18 cellular contexts compared by ENCODE assay signal in genomic region chr13:103255587-103256301, GRCh38.
DNase-seq lines count a peak whose midpoint lies in the region; ATAC-seq, FAIRE-seq and TF ChIP-seq lines count a peak whose summit lies in the region.
"Had no signal": no experiment of that assay in that cellular context is flagged by ENCODE, and none has a peak within 500 bp of the region (broad histone marks: within the 10 kb centered on the region; RNA-seq: fewer than 3 reads in every experiment).

No MANE protein-coding gene starts in this region.

- peaks cover 14% of the 10 kb centered on the region for H3K4me1 Mint-ChIP-seq in nephron progenitor cell
- H3K4me1 Mint-ChIP-seq: CD14-positive monocyte had no signal

- H3K4me3 ChIP-seq in PC-3 (ENCODE audit: low read length) (no peak overlapping the region), vagina (no peak overlapping the region)
- H3K4me3 ChIP-seq: A549 had no signal

- H3K79me2 ChIP-seq in PC-3 (ENCODE audit: low read length), result no peaks in the 10 kb centered on the region

- intact Hi-C loops in PC-3 (cut with micrococcal nuclease) (no loop called here), vagina (cut with DNase I) (no loop called here)

- no peak for TF ChIP-seq POLR2A in vagina (IDR thresholded peaks at IDR 0.05)

- H3K9ac ChIP-seq in PC-3 (ENCODE audit: low read length), result no peak overlapping the region

- H3K9me2 ChIP-seq in PC-3 (replicated peaks; ENCODE audit: low read length), result no peaks in the 10 kb centered on the region

- no peaks in the 10 kb centered on the region for H3K27me3 ChIP-seq in PC-3 (ENCODE audit: low read length)
- H3K27me3 ChIP-seq in vagina, result no peaks in the 10 kb centered on the region

- TF ChIP-seq CTCF in PC-3 (conservative IDR thresholded peaks at IDR 0.05; ENCODE audit: low read depth, low read length), result no peak
- no peak for TF ChIP-seq CTCF in nephron progenitor cell (IDR thresholded peaks at IDR 0.05)
- TF ChIP-seq CTCF in vagina (IDR thresholded peaks at IDR 0.05), result no peak

- peak overlapping the region; percentile 42 for H3K4me2 ChIP-seq in PC-3 (ENCODE audit: low read length)
- H3K4me2 ChIP-seq: A549 had no signal

- peak overlapping the region; percentile 26 for H3K27ac Mint-ChIP-seq in nephron progenitor cell
- H3K27ac Mint-ChIP-seq: CD14-positive monocyte; CD8-positive, alpha-beta T cell; H9 had no signal

- POLR2A ChIA-PET in PC-3 (lab: Charles Lee; ENCODE audit: unreplicated experiment), result no interaction called here

- H3K27me3 Mint-ChIP-seq in nephron progenitor cell (ENCODE audit: low read depth, poor library complexity), result peaks cover 7% of the 10 kb centered on the region

- H4K20me1 ChIP-seq in PC-3 (ENCODE audit: low read length), result no peaks in the 10 kb centered on the region

- no TSS peak for BruUV-seq in PC-3 (replicated peaks; lab: Mats Ljungman, UMichigan)

- peaks cover 18% of the 10 kb centered on the region for H3K9me3 Mint-ChIP-seq in nephron progenitor cell

- no peaks in the 10 kb centered on the region for H3K9me3 ChIP-seq in PC-3 (ENCODE audit: low read length)
- H3K9me3 ChIP-seq in vagina, result no peaks in the 10 kb centered on the region
- H3K9me3 ChIP-seq: A549 had no signal

- ATAC-seq in PC-3 (peak; percentile 76), GM21723 (IDR thresholded peaks at IDR 0.05; ENCODE audit: unreplicated experiment) (no peak), GM21619 (IDR thresholded peaks at IDR 0.05; ENCODE audit: unreplicated experiment) (no peak)
- ATAC-seq: A549; CD8-positive, alpha-beta T cell had no signal

- H3K4me1 ChIP-seq in PC-3 (ENCODE audit: insufficient read depth, low read length) (peaks cover 18% of the 10 kb centered on the region; the same call in 1 of the 2 replicates), vagina (no peaks in the 10 kb centered on the region)
- H3K4me1 ChIP-seq: A549 had no signal

- H2AFZ ChIP-seq in PC-3 (ENCODE audit: low read length), result no peak overlapping the region; the same call in 1 of the 2 replicates

- H3K36me3 Mint-ChIP-seq in nephron progenitor cell (ENCODE audit: low read depth), result no peaks in the 10 kb centered on the region
- H3K36me3 Mint-ChIP-seq: CD14-positive monocyte; CD8-positive, alpha-beta T cell had no signal

- peak; percentile 3 for DNase-seq in NCI-H2227 (lab: John Stamatoyannopoulos, UW; ENCODE audit: unreplicated experiment)
- peak; percentile 44 for DNase-seq in PC-3
- no peak for DNase-seq in nephron progenitor cell
- no peak for DNase-seq in stimulated activated CD4-positive, alpha-beta T cell treated with anti-CD3 and anti-CD28 coated beads, Interleukin-4, amount 100 ng/mL, for 24 hours
- DNase-seq in vagina (ENCODE audit: extremely low spot score in 2 of 2), result no peak
- DNase-seq: CD8-positive, alpha-beta T cell; COR-L47; DND-41; GDM1; GOT3; H9; IMR-90 had no signal

- H3F3A ChIP-seq in PC-3 (ENCODE audit: low read length, unreplicated experiment), result no peaks in the 10 kb centered on the region

- 0 out of 2 replicates have a peak overlapping the region, but pooled peaks have one; percentile 7 for H3K27ac ChIP-seq in PC-3 (ENCODE audit: low read length)
- no peak overlapping the region for H3K27ac ChIP-seq in vagina
- H3K27ac ChIP-seq: A549 had no signal

- H3K4me3 Mint-ChIP-seq in nephron progenitor cell, result no peak overlapping the region
- H3K4me3 Mint-ChIP-seq: CD14-positive monocyte; CD8-positive, alpha-beta T cell; H9 had no signal

- peak; percentile 48 for FAIRE-seq in endometrium (lab: Jason Lieb, UNC)
- FAIRE-seq: A549, D721Med had no signal

- CTCF ChIA-PET in PC-3 (lab: Charles Lee), result interaction anchor here (0.8 kb wide), 1 partner anchor 18 kb away, joined by 4 read pairs; no protein-coding TSS in a partner anchor

- H3K36me3 ChIP-seq in PC-3 (ENCODE audit: low read depth, low read length) (no peaks in the 10 kb centered on the region), vagina (no peaks in the 10 kb centered on the region)

Comparison
In these comparisons a context has a peak if more than half of its experiments do, and no peak if none do; other contexts are left out.
1. DNase-seq: peak in NCI-H2227 (single experiment) and PC-3 (single experiment); none in nephron progenitor cell (single experiment), stimulated activated CD4-positive, alpha-beta T cell treated with anti-CD3 and anti-CD28 coated beads, Interleukin-4, amount 100 ng/mL, for 24 hours (single experiment) and vagina (0 of 2).